Comparison of ENCODE assay signal across 1 cellular context in the genomic region with DNA sequence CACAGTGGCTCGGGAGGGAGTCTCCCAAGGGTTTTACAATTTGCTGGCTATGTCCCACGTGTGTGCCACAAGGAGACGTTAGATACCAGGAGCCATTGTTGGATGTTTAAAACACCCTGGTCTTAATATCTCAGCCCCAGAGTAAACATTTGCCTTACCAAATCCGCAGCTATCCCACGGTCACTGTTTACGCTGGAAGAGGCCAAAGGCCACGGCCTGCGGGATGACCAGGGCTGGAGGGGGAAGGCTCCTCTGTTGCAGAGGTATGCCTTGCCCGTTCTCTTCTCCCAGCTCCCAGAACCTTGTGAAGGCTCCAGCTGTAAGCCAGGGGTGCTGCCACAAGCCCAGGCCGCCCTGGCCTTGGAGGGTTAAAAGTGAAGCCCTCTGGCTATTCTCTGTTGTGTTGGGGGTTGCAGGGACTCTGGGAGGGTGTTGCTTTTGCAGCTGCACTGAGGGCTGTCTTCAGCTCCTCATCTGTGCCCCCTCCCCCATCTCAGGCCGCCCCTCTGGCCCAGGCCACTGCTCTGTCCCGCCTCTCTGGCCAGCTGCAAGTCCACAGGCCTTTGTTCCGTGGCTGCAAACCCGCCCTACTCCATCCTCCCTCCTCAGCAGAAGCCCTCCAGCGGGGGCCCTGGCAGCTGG.
TF ChIP-seq lines count a peak whose summit lies in the region.

No MANE protein-coding gene starts in this region.

TF ChIP-seq in HepG2, 621 proteins besides CTCF, POLR2A, EP300 and RAD21 (continued from another document and continues in another):
- TF ChIP-seq, protein P1, sequence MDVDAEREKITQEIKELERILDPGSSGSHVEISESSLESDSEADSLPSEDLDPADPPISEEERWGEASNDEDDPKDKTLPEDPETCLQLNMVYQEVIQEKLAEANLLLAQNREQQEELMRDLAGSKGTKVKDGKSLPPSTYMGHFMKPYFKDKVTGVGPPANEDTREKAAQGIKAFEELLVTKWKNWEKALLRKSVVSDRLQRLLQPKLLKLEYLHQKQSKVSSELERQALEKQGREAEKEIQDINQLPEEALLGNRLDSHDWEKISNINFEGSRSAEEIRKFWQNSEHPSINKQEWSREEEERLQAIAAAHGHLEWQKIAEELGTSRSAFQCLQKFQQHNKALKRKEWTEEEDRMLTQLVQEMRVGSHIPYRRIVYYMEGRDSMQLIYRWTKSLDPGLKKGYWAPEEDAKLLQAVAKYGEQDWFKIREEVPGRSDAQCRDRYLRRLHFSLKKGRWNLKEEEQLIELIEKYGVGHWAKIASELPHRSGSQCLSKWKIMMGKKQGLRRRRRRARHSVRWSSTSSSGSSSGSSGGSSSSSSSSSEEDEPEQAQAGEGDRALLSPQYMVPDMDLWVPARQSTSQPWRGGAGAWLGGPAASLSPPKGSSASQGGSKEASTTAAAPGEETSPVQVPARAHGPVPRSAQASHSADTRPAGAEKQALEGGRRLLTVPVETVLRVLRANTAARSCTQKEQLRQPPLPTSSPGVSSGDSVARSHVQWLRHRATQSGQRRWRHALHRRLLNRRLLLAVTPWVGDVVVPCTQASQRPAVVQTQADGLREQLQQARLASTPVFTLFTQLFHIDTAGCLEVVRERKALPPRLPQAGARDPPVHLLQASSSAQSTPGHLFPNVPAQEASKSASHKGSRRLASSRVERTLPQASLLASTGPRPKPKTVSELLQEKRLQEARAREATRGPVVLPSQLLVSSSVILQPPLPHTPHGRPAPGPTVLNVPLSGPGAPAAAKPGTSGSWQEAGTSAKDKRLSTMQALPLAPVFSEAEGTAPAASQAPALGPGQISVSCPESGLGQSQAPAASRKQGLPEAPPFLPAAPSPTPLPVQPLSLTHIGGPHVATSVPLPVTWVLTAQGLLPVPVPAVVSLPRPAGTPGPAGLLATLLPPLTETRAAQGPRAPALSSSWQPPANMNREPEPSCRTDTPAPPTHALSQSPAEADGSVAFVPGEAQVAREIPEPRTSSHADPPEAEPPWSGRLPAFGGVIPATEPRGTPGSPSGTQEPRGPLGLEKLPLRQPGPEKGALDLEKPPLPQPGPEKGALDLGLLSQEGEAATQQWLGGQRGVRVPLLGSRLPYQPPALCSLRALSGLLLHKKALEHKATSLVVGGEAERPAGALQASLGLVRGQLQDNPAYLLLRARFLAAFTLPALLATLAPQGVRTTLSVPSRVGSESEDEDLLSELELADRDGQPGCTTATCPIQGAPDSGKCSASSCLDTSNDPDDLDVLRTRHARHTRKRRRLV (CRISPR knock-in tag; IDR thresholded peaks at IDR 0.05): no peak
- peak; percentile 46 for TF ChIP-seq AGO1 (IDR thresholded peaks at IDR 0.05; ENCODE audit: low read depth, low read length, poor library complexity, severe bottlenecking)
- TF ChIP-seq, protein P2, sequence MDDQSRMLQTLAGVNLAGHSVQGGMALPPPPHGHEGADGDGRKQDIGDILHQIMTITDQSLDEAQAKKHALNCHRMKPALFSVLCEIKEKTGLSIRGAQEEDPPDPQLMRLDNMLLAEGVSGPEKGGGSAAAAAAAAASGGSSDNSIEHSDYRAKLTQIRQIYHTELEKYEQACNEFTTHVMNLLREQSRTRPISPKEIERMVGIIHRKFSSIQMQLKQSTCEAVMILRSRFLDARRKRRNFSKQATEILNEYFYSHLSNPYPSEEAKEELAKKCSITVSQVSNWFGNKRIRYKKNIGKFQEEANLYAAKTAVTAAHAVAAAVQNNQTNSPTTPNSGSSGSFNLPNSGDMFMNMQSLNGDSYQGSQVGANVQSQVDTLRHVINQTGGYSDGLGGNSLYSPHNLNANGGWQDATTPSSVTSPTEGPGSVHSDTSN (CRISPR knock-in tag; IDR thresholded peaks at IDR 0.05; ENCODE audit: borderline replicate concordance): no peak
- TF ChIP-seq, protein P3, sequence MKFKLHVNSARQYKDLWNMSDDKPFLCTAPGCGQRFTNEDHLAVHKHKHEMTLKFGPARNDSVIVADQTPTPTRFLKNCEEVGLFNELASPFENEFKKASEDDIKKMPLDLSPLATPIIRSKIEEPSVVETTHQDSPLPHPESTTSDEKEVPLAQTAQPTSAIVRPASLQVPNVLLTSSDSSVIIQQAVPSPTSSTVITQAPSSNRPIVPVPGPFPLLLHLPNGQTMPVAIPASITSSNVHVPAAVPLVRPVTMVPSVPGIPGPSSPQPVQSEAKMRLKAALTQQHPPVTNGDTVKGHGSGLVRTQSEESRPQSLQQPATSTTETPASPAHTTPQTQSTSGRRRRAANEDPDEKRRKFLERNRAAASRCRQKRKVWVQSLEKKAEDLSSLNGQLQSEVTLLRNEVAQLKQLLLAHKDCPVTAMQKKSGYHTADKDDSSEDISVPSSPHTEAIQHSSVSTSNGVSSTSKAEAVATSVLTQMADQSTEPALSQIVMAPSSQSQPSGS (CRISPR knock-in tag; IDR thresholded peaks at IDR 0.05): no peak
- peak; percentile 48; the same call in 1 of the 2 replicates for TF ChIP-seq ERF (CRISPR knock-in tag; IDR thresholded peaks at IDR 0.05)
- TF ChIP-seq, protein P4, sequence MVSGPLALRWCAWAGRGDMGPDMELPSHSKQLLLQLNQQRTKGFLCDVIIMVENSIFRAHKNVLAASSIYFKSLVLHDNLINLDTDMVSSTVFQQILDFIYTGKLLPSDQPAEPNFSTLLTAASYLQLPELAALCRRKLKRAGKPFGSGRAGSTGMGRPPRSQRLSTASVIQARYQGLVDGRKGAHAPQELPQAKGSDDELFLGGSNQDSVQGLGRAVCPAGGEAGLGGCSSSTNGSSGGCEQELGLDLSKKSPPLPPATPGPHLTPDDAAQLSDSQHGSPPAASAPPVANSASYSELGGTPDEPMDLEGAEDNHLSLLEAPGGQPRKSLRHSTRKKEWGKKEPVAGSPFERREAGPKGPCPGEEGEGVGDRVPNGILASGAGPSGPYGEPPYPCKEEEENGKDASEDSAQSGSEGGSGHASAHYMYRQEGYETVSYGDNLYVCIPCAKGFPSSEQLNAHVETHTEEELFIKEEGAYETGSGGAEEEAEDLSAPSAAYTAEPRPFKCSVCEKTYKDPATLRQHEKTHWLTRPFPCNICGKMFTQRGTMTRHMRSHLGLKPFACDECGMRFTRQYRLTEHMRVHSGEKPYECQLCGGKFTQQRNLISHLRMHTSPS (CRISPR knock-in tag; IDR thresholded peaks at IDR 0.05; ENCODE audit: low read depth): no peak
- TF ChIP-seq ZNF383 (CRISPR knock-in tag; IDR thresholded peaks at IDR 0.05; ENCODE audit: borderline replicate concordance): no peak
- peak; percentile 51 for TF ChIP-seq XRCC5 (optimal IDR thresholded peaks at IDR 0.05; ENCODE audit: low read length)
- TF ChIP-seq PHF20 (CRISPR knock-in tag; IDR thresholded peaks at IDR 0.05): no peak; the same call in 1 of the 2 replicates
- TF ChIP-seq ZNF337 (CRISPR knock-in tag; IDR thresholded peaks at IDR 0.05; ENCODE audit: borderline replicate concordance, low read depth): no peak
- peak; percentile 62; the same call in 1 of the 2 replicates for TF ChIP-seq FOXK1 (CRISPR knock-in tag; IDR thresholded peaks at IDR 0.05; ENCODE audit: borderline replicate concordance, low read depth)
- TF ChIP-seq ZNF562 (CRISPR knock-in tag; IDR thresholded peaks at IDR 0.05; ENCODE audit: borderline replicate concordance): no peak
- no peak for TF ChIP-seq CBX2 (IDR thresholded peaks at IDR 0.05; ENCODE audit: low read depth, low read length)
- TF ChIP-seq CBX2 (CRISPR knock-in tag; IDR thresholded peaks at IDR 0.05; ENCODE audit: low read depth): no peak
- TF ChIP-seq SRSF1 (optimal IDR thresholded peaks at IDR 0.05; ENCODE audit: low read depth, low read length): peak; percentile 55
- TF ChIP-seq, protein P5, sequence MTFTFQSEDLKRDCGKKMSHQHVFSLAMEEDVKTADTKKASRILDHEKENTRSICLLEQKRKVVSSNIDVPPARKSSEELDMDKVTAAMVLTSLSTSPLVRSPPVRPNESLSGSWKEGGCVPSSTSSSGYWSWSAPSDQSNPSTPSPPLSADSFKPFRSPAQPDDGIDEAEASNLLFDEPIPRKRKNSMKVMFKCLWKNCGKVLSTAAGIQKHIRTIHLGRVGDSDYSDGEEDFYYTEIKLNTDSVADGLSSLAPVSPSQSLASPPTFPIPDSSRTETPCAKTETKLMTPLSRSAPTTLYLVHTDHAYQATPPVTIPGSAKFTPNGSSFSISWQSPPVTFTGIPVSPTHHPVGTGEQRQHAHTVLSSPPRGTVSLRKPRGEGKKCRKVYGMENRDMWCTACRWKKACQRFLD (CRISPR knock-in tag; IDR thresholded peaks at IDR 0.05; ENCODE audit: borderline replicate concordance): no peak
- TF ChIP-seq, protein P6, sequence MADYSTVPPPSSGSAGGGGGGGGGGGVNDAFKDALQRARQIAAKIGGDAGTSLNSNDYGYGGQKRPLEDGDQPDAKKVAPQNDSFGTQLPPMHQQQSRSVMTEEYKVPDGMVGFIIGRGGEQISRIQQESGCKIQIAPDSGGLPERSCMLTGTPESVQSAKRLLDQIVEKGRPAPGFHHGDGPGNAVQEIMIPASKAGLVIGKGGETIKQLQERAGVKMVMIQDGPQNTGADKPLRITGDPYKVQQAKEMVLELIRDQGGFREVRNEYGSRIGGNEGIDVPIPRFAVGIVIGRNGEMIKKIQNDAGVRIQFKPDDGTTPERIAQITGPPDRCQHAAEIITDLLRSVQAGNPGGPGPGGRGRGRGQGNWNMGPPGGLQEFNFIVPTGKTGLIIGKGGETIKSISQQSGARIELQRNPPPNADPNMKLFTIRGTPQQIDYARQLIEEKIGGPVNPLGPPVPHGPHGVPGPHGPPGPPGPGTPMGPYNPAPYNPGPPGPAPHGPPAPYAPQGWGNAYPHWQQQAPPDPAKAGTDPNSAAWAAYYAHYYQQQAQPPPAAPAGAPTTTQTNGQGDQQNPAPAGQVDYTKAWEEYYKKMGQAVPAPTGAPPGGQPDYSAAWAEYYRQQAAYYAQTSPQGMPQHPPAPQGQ (CRISPR knock-in tag; IDR thresholded peaks at IDR 0.05; ENCODE audit: borderline replicate concordance): no peak
- TF ChIP-seq, protein P7, sequence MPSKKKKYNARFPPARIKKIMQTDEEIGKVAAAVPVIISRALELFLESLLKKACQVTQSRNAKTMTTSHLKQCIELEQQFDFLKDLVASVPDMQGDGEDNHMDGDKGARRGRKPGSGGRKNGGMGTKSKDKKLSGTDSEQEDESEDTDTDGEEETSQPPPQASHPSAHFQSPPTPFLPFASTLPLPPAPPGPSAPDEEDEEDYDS (CRISPR knock-in tag; IDR thresholded peaks at IDR 0.05): peak; percentile 37; the same call in 1 of the 2 replicates
- TF ChIP-seq, protein P8, sequence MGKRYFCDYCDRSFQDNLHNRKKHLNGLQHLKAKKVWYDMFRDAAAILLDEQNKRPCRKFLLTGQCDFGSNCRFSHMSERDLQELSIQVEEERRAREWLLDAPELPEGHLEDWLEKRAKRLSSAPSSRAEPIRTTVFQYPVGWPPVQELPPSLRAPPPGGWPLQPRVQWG (CRISPR knock-in tag; IDR thresholded peaks at IDR 0.05; ENCODE audit: borderline replicate concordance, low read depth): no peak
- TF ChIP-seq KLF9 (CRISPR knock-in tag; IDR thresholded peaks at IDR 0.05; ENCODE audit: low read depth): no peak
- no peak for TF ChIP-seq HMG20B (CRISPR knock-in tag; conservative IDR thresholded peaks at IDR 0.05)
- no peak for TF ChIP-seq ZFYVE20 (CRISPR knock-in tag; IDR thresholded peaks at IDR 0.05; ENCODE audit: borderline replicate concordance, low read depth)
- no peak for TF ChIP-seq ZNF629 (CRISPR knock-in tag; conservative IDR thresholded peaks at IDR 0.05)
- TF ChIP-seq ZNF746 (CRISPR knock-in tag; IDR thresholded peaks at IDR 0.05): peak; percentile 66; the same call in 1 of the 2 replicates
- TF ChIP-seq SIX1 (CRISPR knock-in tag; IDR thresholded peaks at IDR 0.05; ENCODE audit: borderline replicate concordance): no peak
- TF ChIP-seq, protein P9, sequence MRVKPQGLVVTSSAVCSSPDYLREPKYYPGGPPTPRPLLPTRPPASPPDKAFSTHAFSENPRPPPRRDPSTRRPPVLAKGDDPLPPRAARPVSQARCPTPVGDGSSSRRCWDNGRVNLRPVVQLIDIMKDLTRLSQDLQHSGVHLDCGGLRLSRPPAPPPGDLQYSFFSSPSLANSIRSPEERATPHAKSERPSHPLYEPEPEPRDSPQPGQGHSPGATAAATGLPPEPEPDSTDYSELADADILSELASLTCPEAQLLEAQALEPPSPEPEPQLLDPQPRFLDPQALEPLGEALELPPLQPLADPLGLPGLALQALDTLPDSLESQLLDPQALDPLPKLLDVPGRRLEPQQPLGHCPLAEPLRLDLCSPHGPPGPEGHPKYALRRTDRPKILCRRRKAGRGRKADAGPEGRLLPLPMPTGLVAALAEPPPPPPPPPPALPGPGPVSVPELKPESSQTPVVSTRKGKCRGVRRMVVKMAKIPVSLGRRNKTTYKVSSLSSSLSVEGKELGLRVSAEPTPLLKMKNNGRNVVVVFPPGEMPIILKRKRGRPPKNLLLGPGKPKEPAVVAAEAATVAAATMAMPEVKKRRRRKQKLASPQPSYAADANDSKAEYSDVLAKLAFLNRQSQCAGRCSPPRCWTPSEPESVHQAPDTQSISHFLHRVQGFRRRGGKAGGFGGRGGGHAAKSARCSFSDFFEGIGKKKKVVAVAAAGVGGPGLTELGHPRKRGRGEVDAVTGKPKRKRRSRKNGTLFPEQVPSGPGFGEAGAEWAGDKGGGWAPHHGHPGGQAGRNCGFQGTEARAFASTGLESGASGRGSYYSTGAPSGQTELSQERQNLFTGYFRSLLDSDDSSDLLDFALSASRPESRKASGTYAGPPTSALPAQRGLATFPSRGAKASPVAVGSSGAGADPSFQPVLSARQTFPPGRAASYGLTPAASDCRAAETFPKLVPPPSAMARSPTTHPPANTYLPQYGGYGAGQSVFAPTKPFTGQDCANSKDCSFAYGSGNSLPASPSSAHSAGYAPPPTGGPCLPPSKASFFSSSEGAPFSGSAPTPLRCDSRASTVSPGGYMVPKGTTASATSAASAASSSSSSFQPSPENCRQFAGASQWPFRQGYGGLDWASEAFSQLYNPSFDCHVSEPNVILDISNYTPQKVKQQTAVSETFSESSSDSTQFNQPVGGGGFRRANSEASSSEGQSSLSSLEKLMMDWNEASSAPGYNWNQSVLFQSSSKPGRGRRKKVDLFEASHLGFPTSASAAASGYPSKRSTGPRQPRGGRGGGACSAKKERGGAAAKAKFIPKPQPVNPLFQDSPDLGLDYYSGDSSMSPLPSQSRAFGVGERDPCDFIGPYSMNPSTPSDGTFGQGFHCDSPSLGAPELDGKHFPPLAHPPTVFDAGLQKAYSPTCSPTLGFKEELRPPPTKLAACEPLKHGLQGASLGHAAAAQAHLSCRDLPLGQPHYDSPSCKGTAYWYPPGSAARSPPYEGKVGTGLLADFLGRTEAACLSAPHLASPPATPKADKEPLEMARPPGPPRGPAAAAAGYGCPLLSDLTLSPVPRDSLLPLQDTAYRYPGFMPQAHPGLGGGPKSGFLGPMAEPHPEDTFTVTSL (CRISPR knock-in tag; IDR thresholded peaks at IDR 0.05; ENCODE audit: borderline replicate concordance): no peak
- TF ChIP-seq, protein P10, sequence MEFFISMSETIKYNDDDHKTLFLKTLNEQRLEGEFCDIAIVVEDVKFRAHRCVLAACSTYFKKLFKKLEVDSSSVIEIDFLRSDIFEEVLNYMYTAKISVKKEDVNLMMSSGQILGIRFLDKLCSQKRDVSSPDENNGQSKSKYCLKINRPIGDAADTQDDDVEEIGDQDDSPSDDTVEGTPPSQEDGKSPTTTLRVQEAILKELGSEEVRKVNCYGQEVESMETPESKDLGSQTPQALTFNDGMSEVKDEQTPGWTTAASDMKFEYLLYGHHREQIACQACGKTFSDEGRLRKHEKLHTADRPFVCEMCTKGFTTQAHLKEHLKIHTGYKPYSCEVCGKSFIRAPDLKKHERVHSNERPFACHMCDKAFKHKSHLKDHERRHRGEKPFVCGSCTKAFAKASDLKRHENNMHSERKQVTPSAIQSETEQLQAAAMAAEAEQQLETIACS (CRISPR knock-in tag; IDR thresholded peaks at IDR 0.05): no peak
- TF ChIP-seq ATF7-NPFF (CRISPR knock-in tag; IDR thresholded peaks at IDR 0.05; ENCODE audit: low read depth): peak; percentile 58; the same call in 1 of the 2 replicates
- TF ChIP-seq ZNF296 (CRISPR knock-in tag; conservative IDR thresholded peaks at IDR 0.05): no peak
- no peak for TF ChIP-seq ZNF451 (CRISPR knock-in tag; IDR thresholded peaks at IDR 0.05)
- TF ChIP-seq SP4 (CRISPR knock-in tag; IDR thresholded peaks at IDR 0.05): no peak
- no peak for TF ChIP-seq KLF13 (CRISPR knock-in tag; IDR thresholded peaks at IDR 0.05)
- no peak for TF ChIP-seq MTA3 (CRISPR knock-in tag; IDR thresholded peaks at IDR 0.05)
- TF ChIP-seq CCAR2 (optimal IDR thresholded peaks at IDR 0.05; ENCODE audit: low read depth, low read length): no peak
- TF ChIP-seq ZFP1 (CRISPR knock-in tag; IDR thresholded peaks at IDR 0.05): 0 out of 2 replicates have a peak, but pooled peaks have one; percentile 26
